31 cellular contexts compared by ENCODE assay signal in genomic region chrX:57204306-57204705, GRCh38.
DNase-seq lines count a peak whose midpoint lies in the region; ATAC-seq, FAIRE-seq and TF ChIP-seq lines count a peak whose summit lies in the region.
"Had no signal": no experiment of that assay in that cellular context is flagged by ENCODE, and none has a peak within 500 bp of the region (broad histone marks: within the 10 kb centered on the region; RNA-seq: fewer than 3 reads in every experiment).

No MANE protein-coding gene starts in this region.

- H3K9me3 ChIP-seq in liver (ENCODE audit: control insufficient read depth in 4 of 4, low read length in 3 of 4) (no peaks in the 10 kb centered on the region), HepG2 (ENCODE audit: low read length) (no peaks in the 10 kb centered on the region)
- H3K9me3 ChIP-seq: A549, BE2C, BLaER1, Caco-2 had no signal

- POLR2A ChIA-PET in HepG2 (lab: Yijun Ruan, JAX) = no interaction called here

- H3K4me3 ChIP-seq in liver (ENCODE audit: low read depth in 1 of 3, low read length in 3 of 3) (no peak overlapping the region), HepG2 (replicated peaks in 1 of 3; ENCODE audit: insufficient read depth in 1 of 3, low read depth in 2 of 3, low read length in 3 of 3) (no peak overlapping the region), foreskin fibroblast (ENCODE audit: low read depth in 1 of 2, low read length in 2 of 2) (no peak overlapping the region)
- H3K4me3 ChIP-seq: A549; BLaER1; BLaER1 treated with 17β-estradiol and CSF1 and Interleukin-3, amounts not matched to agents 10 nM and 100 nM had no signal

- CTCF ChIA-PET in HepG2 (lab: Yijun Ruan, JAX; ENCODE audit: low intra/inter-chr PET ratio, low total read pairs) = no interaction called here

- intact Hi-C loops in HepG2 (cut with micrococcal nuclease; ENCODE audit: unreplicated experiment) = no loop called here

- no peak for FAIRE-seq in HepG2 (lab: Jason Lieb, UNC)
- FAIRE-seq: A204.1, D721Med had no signal

- no peak overlapping the region for H2AFZ ChIP-seq in HepG2 (ENCODE audit: low read length)

- H3K4me1 ChIP-seq in liver (ENCODE audit: control insufficient read depth in 4 of 4, insufficient read depth in 4 of 4, low read length in 3 of 4) (peaks cover 2 to 15% (median 10%) of the 10 kb centered on the region in 4 donors), HepG2 (ENCODE audit: insufficient read depth, low read length) (no peaks in the 10 kb centered on the region)
- H3K4me1 ChIP-seq: A549; BE2C; BLaER1; BLaER1 treated with 17β-estradiol and CSF1 and Interleukin-3, amounts not matched to agents 10 nM and 100 nM; Caco-2 had no signal

- no peaks in the 10 kb centered on the region for H3K36me3 ChIP-seq in liver (ENCODE audit: control insufficient read depth in 4 of 4, insufficient read depth in 3 of 4, low read depth in 1 of 4, low read length in 3 of 4)
- no peaks in the 10 kb centered on the region for H3K36me3 ChIP-seq in HepG2 (replicated peaks in 1 of 2; ENCODE audit: control insufficient read depth in 1 of 2, insufficient read depth in 2 of 2, low read length in 2 of 2)
- H3K36me3 ChIP-seq: BE2C; BLaER1; BLaER1 treated with 17β-estradiol and CSF1 and Interleukin-3, amounts not matched to agents 10 nM and 100 nM had no signal

- WGBS in liver = 51% methylated on average over 1 of the region's 1 CpG
- 58% methylated on average over 1 of the region's 1 CpG for WGBS in HepG2 (ENCODE audit: low lambda C conversion rate)

- ATAC-seq in HepG2 (no peak), left lobe of liver (peak; percentile 60)
- ATAC-seq: A549; CD8-positive, alpha-beta T cell had no signal

- no peak for TF ChIP-seq POLR2A in HepG2 (IDR thresholded peaks at IDR 0.05; ENCODE audit: insufficient read depth in 1 of 2, low read depth in 2 of 2, low read length in 2 of 2)

- no peaks in the 10 kb centered on the region for H3K79me2 ChIP-seq in HepG2 (ENCODE audit: insufficient read depth, low read length)

- peak overlapping the region in 1 of 2 donors; percentile 12 for H3K27ac ChIP-seq in liver (ENCODE audit: low read depth in 1 of 2, low read length in 2 of 2)
- H3K27ac ChIP-seq in HepG2 (ENCODE audit: extremely low read length, insufficient read depth, low read length) = no peak overlapping the region
- H3K27ac ChIP-seq: 22Rv1; A549; BLaER1; BLaER1 treated with 17β-estradiol and CSF1 and Interleukin-3, amounts not matched to agents 10 nM and 100 nM; C4-2B had no signal

- no peaks in the 10 kb centered on the region for H4K20me1 ChIP-seq in HepG2 (ENCODE audit: insufficient read depth, low read length)
- H4K20me1 ChIP-seq: BLaER1; BLaER1 treated with 17β-estradiol and CSF1 and Interleukin-3, amounts not matched to agents 10 nM and 100 nM had no signal

- in situ Hi-C loops in HepG2 (cut with HindIII; ENCODE audit: extremely low pct_ligation_motif_present, low pct_unique_long_range_greater_than_20kb) = no loop called here

- H3K4me2 ChIP-seq in HepG2 (ENCODE audit: low read depth, low read length) = no peak overlapping the region
- H3K4me2 ChIP-seq: A549; BLaER1; BLaER1 treated with 17β-estradiol and CSF1 and Interleukin-3, amounts not matched to agents 10 nM and 100 nM had no signal

- TF ChIP-seq EP300 in HepG2 (IDR thresholded peaks at IDR 0.05; ENCODE audit: low read depth in 2 of 2, low read length in 2 of 2) (no peak), HepG2 (CRISPR knock-in tag; IDR thresholded peaks at IDR 0.05; ENCODE audit: borderline replicate concordance) (no peak)

- TF ChIP-seq CTCF in liver (IDR thresholded peaks at IDR 0.05; ENCODE audit: low read depth, low read length, missing input control) = no peak
- no peak for TF ChIP-seq CTCF in HepG2 (CRISPR knock-in tag; IDR thresholded peaks at IDR 0.05)
- TF ChIP-seq CTCF in foreskin fibroblast (IDR thresholded peaks at IDR 0.05; ENCODE audit: low read depth, low read length) = no peak

- no peak for TF ChIP-seq RAD21 in liver (IDR thresholded peaks at IDR 0.05)
- no peak for TF ChIP-seq RAD21 in HepG2 (CRISPR knock-in tag; IDR thresholded peaks at IDR 0.05)

- BruUV-seq in HepG2 (replicated peaks; lab: Mats Ljungman, UMichigan) = no TSS peak

- H3K9ac ChIP-seq in liver (ENCODE audit: low read depth in 1 of 2, low read length in 2 of 2) (no peak overlapping the region), HepG2 (ENCODE audit: insufficient read depth, low read depth, low read length) (no peak overlapping the region)
- H3K9ac ChIP-seq: BLaER1; BLaER1 treated with 17β-estradiol and CSF1 and Interleukin-3, amounts not matched to agents 10 nM and 100 nM had no signal

- H3K27me3 ChIP-seq in liver (ENCODE audit: control insufficient read depth in 4 of 4, insufficient read depth in 4 of 4, low read length in 3 of 4) (no peaks in the 10 kb centered on the region), HepG2 (ENCODE audit: control insufficient read depth in 1 of 2, insufficient read depth in 2 of 2, low read length in 2 of 2) (no peaks in the 10 kb centered on the region)
- H3K27me3 ChIP-seq: BE2C had no signal

- DNase-seq in HepG2 (ENCODE audit: low spot score) = no peak
- DNase-seq in left lobe of liver (ENCODE audit: low spot score) = no peak
- no peak for DNase-seq in foreskin fibroblast
- DNase-seq: 8988T; ACHN; AML-193; BE2C; C1 segment of cervical spinal cord; Caco-2; Calu3; CD4-positive, alpha-beta memory T cell; CD4-positive, alpha-beta T cell; CD4-positive, CD25-positive, alpha-beta regulatory T cell; CD8-positive, alpha-beta memory T cell; CD8-positive, alpha-beta T cell; COR-L47; DMS 273 treated with DMSO at 0.1 percent for 48 hours; DMS153; DMS53; DMS79; DMS79 treated with DMSO at 0.1 percent for 48 hours; DND-41; EL had no signal

TF ChIP-seq in liver, 16 proteins besides CTCF, POLR2A, EP300 and RAD21:
- TF ChIP-seq TAF1 (conservative IDR thresholded peaks at IDR 0.05) (no peak), MAX (IDR thresholded peaks at IDR 0.05) (peak; percentile 10), GABPA (IDR thresholded peaks at IDR 0.05 in 1 of 2, conservative IDR thresholded peaks at IDR 0.05 in 1 of 2) (no peak), RXRA (IDR thresholded peaks at IDR 0.05) (peak in 1 of 2 donors; percentile 52), HNF4G (IDR thresholded peaks at IDR 0.05) (no peak)

TF ChIP-seq in HepG2, 621 proteins besides CTCF, POLR2A, EP300 and RAD21:
- TF ChIP-seq ZBTB44 (CRISPR knock-in tag; IDR thresholded peaks at IDR 0.05) (no peak), ZNF383 (CRISPR knock-in tag; IDR thresholded peaks at IDR 0.05; ENCODE audit: borderline replicate concordance) (no peak), ZFP37 (CRISPR knock-in tag; IDR thresholded peaks at IDR 0.05; ENCODE audit: borderline replicate concordance) (no peak)
